Comparison of ENCODE assay signal across 19 cellular contexts in the genomic region with DNA sequence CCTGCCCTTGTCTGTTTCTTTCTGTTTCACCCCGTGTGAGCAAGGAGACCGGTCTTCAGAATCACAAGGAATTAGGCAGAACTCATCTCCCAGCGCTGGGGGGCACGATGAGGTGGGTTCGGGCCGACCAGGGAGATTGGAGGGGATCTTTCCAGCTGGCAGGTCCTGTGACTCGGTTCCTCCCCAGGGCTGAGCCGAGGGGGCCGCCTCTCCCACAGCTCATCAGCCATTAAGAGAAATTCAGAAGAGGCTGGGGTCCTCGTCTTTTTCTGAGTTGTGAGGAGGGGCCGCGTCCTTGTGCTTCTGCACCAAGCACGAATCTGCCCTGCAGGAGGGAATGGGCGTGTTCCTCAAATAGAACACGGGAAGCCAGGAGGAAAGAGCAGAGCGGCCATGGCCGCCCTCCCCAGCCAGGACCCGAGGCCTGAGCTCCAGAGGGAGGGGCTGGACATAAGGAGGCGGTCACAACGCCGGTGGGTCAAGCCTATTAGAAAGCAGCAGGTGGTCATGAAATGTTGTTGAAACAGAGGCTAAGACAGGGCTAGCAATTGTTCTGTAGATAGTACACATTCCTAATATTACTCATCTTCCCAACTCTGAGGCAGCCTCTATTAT.
DNase-seq lines count a peak whose midpoint lies in the region; ATAC-seq, FAIRE-seq and TF ChIP-seq lines count a peak whose summit lies in the region.
"Had no signal": no experiment of that assay in that cellular context is flagged by ENCODE, and none has a peak within 500 bp of the region (broad histone marks: within the 10 kb centered on the region; RNA-seq: fewer than 3 reads in every experiment).

No MANE protein-coding gene starts in this region.

- H3K4me3 ChIP-seq in kidney (ENCODE audit: low read length in 2 of 2) = no peak overlapping the region
- no peak overlapping the region for H3K4me3 ChIP-seq in body of pancreas
- H3K4me3 ChIP-seq: BLaER1 treated with 17β-estradiol and CSF1 and Interleukin-3, amounts not matched to agents 10 nM and 100 nM; GM12878; SK-N-MC had no signal

- TF ChIP-seq CTCF in osteocyte (IDR thresholded peaks at IDR 0.05) (no peak), kidney (IDR thresholded peaks at IDR 0.05; ENCODE audit: borderline replicate concordance, extremely low read depth, insufficient read depth) (no peak), body of pancreas (IDR thresholded peaks at IDR 0.05) (no peak)

- H3K9me3 ChIP-seq in kidney (ENCODE audit: control insufficient read depth in 1 of 2, low read length in 2 of 2) (no peaks in the 10 kb centered on the region), body of pancreas (no peaks in the 10 kb centered on the region)
- H3K9me3 ChIP-seq: BLaER1 treated with 17β-estradiol and CSF1 and Interleukin-3, amounts not matched to agents 10 nM and 100 nM had no signal

- no peak overlapping the region for H3K27ac Mint-ChIP-seq in osteocyte (ENCODE audit: unreplicated experiment)
- H3K27ac Mint-ChIP-seq: CD8-positive, alpha-beta T cell; HFFc6 had no signal

- H3K27ac ChIP-seq in kidney (ENCODE audit: low read depth in 2 of 2, low read length in 2 of 2) (no peak overlapping the region), body of pancreas (no peak overlapping the region)
- H3K27ac ChIP-seq: BLaER1 treated with 17β-estradiol and CSF1 and Interleukin-3, amounts not matched to agents 10 nM and 100 nM; SK-N-MC had no signal

- peaks cover 0 to 21% of the 10 kb centered on the region in 2 donors for H3K27me3 ChIP-seq in body of pancreas

- DNase-seq in ELF-1 (ENCODE audit: low read depth, low spot score) (peak; percentile 59), NCI-H146 (lab: John Stamatoyannopoulos, UW) (peak; percentile 72), iPS-NIHi11 (ENCODE audit: low spot score) (peak; percentile 46), osteocyte (ENCODE audit: extremely low spot score, unreplicated experiment) (peak; percentile 80), kidney (no peak), body of pancreas (no peak)
- DNase-seq in stimulated activated CD4-positive, alpha-beta T cell treated with anti-CD3 and anti-CD28 coated beads, Interleukin-4, amount 100 ng/mL, for 1 hour = no peak
- DNase-seq: Calu3; CD8-positive, alpha-beta T cell; HFFc6; MV-4-11; NCI-H2029; NCI-H446 treated with DMSO at 0.1 percent for 48 hours; NCI-H69; SHP77 had no signal

- no peak for ATAC-seq in body of pancreas
- ATAC-seq: CD8-positive, alpha-beta T cell; GM12878; HepG2 had no signal

- no peak for TF ChIP-seq POLR2A in body of pancreas (IDR thresholded peaks at IDR 0.05)

- no peaks in the 10 kb centered on the region for H3K36me3 ChIP-seq in kidney (ENCODE audit: control insufficient read depth in 1 of 2, insufficient read depth in 2 of 2, low read length in 2 of 2)
- no peaks in the 10 kb centered on the region for H3K36me3 ChIP-seq in body of pancreas (replicated peaks in 1 of 2; ENCODE audit: insufficient read depth in 1 of 2, low read depth in 2 of 2)
- H3K36me3 ChIP-seq: BLaER1 treated with 17β-estradiol and CSF1 and Interleukin-3, amounts not matched to agents 10 nM and 100 nM had no signal

- intact Hi-C loops in kidney (cut with DNase I) (no loop called here), body of pancreas (cut with DNase I) (no loop called here)

- no peak overlapping the region for H3K9ac ChIP-seq in kidney (ENCODE audit: low read length in 2 of 2)
- H3K9ac ChIP-seq: BLaER1 treated with 17β-estradiol and CSF1 and Interleukin-3, amounts not matched to agents 10 nM and 100 nM had no signal

- H3K9me3 Mint-ChIP-seq in osteocyte (ENCODE audit: unreplicated experiment) = no peaks in the 10 kb centered on the region
- H3K9me3 Mint-ChIP-seq: CD8-positive, alpha-beta T cell had no signal

- peaks cover 8% of the 10 kb centered on the region for H3K27me3 Mint-ChIP-seq in osteocyte (ENCODE audit: unreplicated experiment)

- no peaks in the 10 kb centered on the region for H3K36me3 Mint-ChIP-seq in osteocyte (ENCODE audit: unreplicated experiment)
- H3K36me3 Mint-ChIP-seq: CD8-positive, alpha-beta T cell had no signal

- FAIRE-seq in kidney (lab: Jason Lieb, UNC) = no peak
- FAIRE-seq: GM12878, HepG2 had no signal

- H3K4me1 ChIP-seq in kidney (ENCODE audit: control insufficient read depth in 1 of 2, insufficient read depth in 1 of 2, low read depth in 1 of 2, low read length in 2 of 2) = no peaks in the 10 kb centered on the region
- H3K4me1 ChIP-seq in body of pancreas = no peaks in the 10 kb centered on the region

- WGBS in body of pancreas, 2 donors = 25 to 57% methylated on average over 11 to 21 of the region's 21 CpGs

- peaks cover 45% of the 10 kb centered on the region for H3K4me1 Mint-ChIP-seq in osteocyte (ENCODE audit: unreplicated experiment)

- H3K4me3 Mint-ChIP-seq in osteocyte (ENCODE audit: unreplicated experiment) = no peak overlapping the region
- H3K4me3 Mint-ChIP-seq: CD8-positive, alpha-beta T cell; HFFc6 had no signal

Comparison
In these comparisons a context has a peak if more than half of its experiments do, and no peak if none do; other contexts are left out.
1. DNase-seq: peak in ELF-1 (single experiment), NCI-H146 (single experiment), iPS-NIHi11 (single experiment) and osteocyte (single experiment); none in kidney (single experiment), stimulated activated CD4-positive, alpha-beta T cell treated with anti-CD3 and anti-CD28 coated beads, Interleukin-4, amount 100 ng/mL, for 1 hour (single experiment) and body of pancreas (0 of 4).